Comparison of ENCODE assay signal across 2 cellular contexts in the genomic region with DNA sequence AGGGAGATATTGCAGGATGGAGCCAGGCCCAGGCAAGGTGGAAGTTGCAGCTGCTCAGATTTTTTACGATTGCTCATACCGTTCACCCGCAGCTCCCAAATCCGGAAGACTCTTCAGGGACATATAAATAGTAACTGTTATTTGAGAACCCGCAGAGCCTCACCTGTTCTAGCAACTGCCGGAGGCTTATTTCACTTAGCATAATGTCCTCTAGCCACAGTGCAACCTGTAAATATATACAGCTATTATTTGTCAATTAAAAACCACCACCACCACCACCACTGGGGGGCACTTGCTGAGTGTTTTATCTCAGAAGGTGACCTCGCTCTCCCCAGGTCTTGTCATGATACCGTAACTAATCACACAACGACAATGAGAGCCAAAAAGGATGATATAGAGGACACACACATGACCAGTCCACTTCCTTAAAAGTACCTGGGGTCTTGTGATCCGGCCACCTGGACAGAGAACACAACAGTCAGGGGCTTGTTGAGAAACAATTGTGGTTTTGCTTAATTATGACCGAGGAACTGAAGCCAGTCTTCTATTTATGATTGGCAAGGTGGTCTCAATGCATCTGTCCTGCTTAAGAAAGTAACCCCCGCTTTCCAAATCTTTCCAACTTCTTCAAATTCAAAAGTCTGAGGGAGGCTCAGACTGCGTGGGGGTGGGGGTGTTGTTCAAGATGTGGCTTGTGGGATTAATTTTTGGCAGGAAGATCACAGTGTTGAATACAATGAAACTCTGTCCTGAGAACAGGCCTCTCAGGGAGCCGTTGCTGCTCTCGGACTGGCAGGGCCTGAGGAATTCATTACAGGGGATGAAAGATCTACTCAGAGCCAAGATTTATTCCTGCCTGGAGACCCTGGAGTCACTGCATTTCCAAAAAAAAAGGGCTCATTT.
TF ChIP-seq lines count a peak whose summit lies in the region.

No MANE protein-coding gene starts in this region.

TF ChIP-seq in HCT116, 20 proteins besides CTCF, POLR2A, EP300 and RAD21:
- TF ChIP-seq SIN3A (IDR thresholded peaks at IDR 0.05; ENCODE audit: low read depth) (no peak), CBX3 (IDR thresholded peaks at IDR 0.05; ENCODE audit: low read depth) (no peak), EGR1 (IDR thresholded peaks at IDR 0.05; ENCODE audit: low read depth) (no peak), EZH2 (IDR thresholded peaks at IDR 0.05) (no peak), CEBPB (IDR thresholded peaks at IDR 0.05; ENCODE audit: low read depth) (no peak), JUND (IDR thresholded peaks at IDR 0.05) (no peak), SP1 (IDR thresholded peaks at IDR 0.05; ENCODE audit: low read depth) (no peak), ZFX (IDR thresholded peaks at IDR 0.05) (no peak), POLR2AphosphoS5 (IDR thresholded peaks at IDR 0.05; ENCODE audit: low read depth, low read length) (no peak), SRF (IDR thresholded peaks at IDR 0.05; ENCODE audit: low read depth) (no peak), YY1 (IDR thresholded peaks at IDR 0.05; ENCODE audit: extremely low read depth, insufficient replicate concordance, low read depth, low read length) (no peak)
- TF ChIP-seq, protein P1, sequence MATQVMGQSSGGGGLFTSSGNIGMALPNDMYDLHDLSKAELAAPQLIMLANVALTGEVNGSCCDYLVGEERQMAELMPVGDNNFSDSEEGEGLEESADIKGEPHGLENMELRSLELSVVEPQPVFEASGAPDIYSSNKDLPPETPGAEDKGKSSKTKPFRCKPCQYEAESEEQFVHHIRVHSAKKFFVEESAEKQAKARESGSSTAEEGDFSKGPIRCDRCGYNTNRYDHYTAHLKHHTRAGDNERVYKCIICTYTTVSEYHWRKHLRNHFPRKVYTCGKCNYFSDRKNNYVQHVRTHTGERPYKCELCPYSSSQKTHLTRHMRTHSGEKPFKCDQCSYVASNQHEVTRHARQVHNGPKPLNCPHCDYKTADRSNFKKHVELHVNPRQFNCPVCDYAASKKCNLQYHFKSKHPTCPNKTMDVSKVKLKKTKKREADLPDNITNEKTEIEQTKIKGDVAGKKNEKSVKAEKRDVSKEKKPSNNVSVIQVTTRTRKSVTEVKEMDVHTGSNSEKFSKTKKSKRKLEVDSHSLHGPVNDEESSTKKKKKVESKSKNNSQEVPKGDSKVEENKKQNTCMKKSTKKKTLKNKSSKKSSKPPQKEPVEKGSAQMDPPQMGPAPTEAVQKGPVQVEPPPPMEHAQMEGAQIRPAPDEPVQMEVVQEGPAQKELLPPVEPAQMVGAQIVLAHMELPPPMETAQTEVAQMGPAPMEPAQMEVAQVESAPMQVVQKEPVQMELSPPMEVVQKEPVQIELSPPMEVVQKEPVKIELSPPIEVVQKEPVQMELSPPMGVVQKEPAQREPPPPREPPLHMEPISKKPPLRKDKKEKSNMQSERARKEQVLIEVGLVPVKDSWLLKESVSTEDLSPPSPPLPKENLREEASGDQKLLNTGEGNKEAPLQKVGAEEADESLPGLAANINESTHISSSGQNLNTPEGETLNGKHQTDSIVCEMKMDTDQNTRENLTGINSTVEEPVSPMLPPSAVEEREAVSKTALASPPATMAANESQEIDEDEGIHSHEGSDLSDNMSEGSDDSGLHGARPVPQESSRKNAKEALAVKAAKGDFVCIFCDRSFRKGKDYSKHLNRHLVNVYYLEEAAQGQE (IDR thresholded peaks at IDR 0.05; ENCODE audit: low read depth) = no peak
- TF ChIP-seq, protein P2, sequence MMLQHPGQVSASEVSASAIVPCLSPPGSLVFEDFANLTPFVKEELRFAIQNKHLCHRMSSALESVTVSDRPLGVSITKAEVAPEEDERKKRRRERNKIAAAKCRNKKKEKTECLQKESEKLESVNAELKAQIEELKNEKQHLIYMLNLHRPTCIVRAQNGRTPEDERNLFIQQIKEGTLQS (IDR thresholded peaks at IDR 0.05) = no peak

TF ChIP-seq in H1, 55 proteins besides CTCF, POLR2A, EP300 and RAD21:
- TF ChIP-seq, protein P3, sequence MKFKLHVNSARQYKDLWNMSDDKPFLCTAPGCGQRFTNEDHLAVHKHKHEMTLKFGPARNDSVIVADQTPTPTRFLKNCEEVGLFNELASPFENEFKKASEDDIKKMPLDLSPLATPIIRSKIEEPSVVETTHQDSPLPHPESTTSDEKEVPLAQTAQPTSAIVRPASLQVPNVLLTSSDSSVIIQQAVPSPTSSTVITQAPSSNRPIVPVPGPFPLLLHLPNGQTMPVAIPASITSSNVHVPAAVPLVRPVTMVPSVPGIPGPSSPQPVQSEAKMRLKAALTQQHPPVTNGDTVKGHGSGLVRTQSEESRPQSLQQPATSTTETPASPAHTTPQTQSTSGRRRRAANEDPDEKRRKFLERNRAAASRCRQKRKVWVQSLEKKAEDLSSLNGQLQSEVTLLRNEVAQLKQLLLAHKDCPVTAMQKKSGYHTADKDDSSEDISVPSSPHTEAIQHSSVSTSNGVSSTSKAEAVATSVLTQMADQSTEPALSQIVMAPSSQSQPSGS (IDR thresholded peaks at IDR 0.05; ENCODE audit: low read length) = 0 out of 2 replicates have a peak, but pooled peaks have one; percentile 27
- TF ChIP-seq CBX5 (IDR thresholded peaks at IDR 0.05; ENCODE audit: low read depth, low read length) (no peak), BCL11A (IDR thresholded peaks at IDR 0.05; ENCODE audit: low read depth in 2 of 2, low read length in 2 of 2) (no peak)
